Comparison of ENCODE assay signal across 33 cellular contexts in genomic region chr4:70397580-70397979, GRCh38. TPM values are rescaled to one million over a fixed set of nuclear protein-coding genes. Genes with fewer than 3 reads are reported as not detected.
"Had no signal": no experiment of that assay in that cellular context is flagged by ENCODE, and none has a peak within 500 bp of the region (broad histone marks: within the 10 kb centered on the region; RNA-seq: fewer than 3 reads in every experiment).

TSS of gene OPRPN (plus strand) at chr4:70397940. CDS start at chr4:70399286, 1,346 bp downstream.

- ATAC-seq: PC-3 had no signal

- H3K9me3 ChIP-seq: Peyer's patch, SJSA1, SK-N-SH had no signal

- H3K9ac ChIP-seq: SK-N-SH had no signal

- DNase-seq: Karpas-422, MM.1S, MV-4-11, NCI-H1092, NCI-H1105, NCI-H1417 treated with DMSO at 0.1 percent for 48 hours, NCI-H1436 treated with DMSO at 0.1 percent for 48 hours, NCI-H1694 treated with DMSO at 0.1 percent for 48 hours, NCI-H187 treated with DMSO at 0.1 percent for 48 hours, NCI-H2029, NCI-H2081, NCI-H2171 treated with DMSO at 0.1 percent for 48 hours, NCI-H2227 treated with DMSO at 0.1 percent for 48 hours, NCI-H345, NCI-H446, NCI-H510A, NCI-H524, NCI-H526, NCI-H69, NCI-H748 treated with DMSO at 0.1 percent for 48 hours, NCI-H82, OCI-M1, PC-3, Peyer's patch, Right ventricle myocardium superior, RPMI8226, SHP77 treated with DMSO at 0.1 percent for 48 hours, SK-N-SH, SW 1271, T-helper 1 cell had no signal

- H3K4me3 ChIP-seq: Peyer's patch, SJSA1 had no signal

- H3K27me3 ChIP-seq: Peyer's patch, SJSA1 had no signal

- H3K36me3 ChIP-seq: Peyer's patch, SJSA1 had no signal

- H3K4me2 ChIP-seq: SK-N-SH had no signal

- H3K4me1 ChIP-seq: Peyer's patch, SJSA1 had no signal

- H3K27ac ChIP-seq: Peyer's patch, SJSA1 had no signal

RNA-seq across cellular contexts. Expression of gene OPRPN, which starts in this region (rescaled TPM):
- total RNA-seq: LHCN-M2, MCF 10A, PC-3, Peyer's patch, Right ventricle myocardium superior, SJSA1 had no signal
- polyA plus RNA-seq: SK-N-SH had no signal
